In the genomic region with DNA sequence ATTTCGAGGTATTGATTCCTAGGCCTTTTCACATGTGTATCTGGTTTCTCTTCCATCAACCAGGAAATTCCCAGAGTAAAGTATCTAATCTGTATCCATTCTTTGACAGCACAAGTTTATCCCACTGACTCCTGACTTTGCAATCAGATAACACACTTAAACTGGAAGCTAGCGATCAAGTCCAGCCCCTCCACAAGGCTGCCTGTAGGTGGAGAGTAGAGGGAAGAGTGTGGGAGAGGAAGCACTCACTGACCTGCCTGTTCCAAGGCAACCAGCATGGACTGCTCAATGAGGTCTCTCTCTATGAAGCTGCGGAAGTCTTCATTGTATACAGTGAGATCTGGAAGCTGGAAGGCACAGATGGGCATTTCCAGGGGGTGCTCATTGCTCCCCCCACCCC, we compare ENCODE assay signal across 19 cellular contexts. TPM values are rescaled to one million over a fixed set of nuclear protein-coding genes. Genes with fewer than 3 reads are reported as not detected.
A peak's percentile ranks its signal among the peaks of the same experiment; 100 is the strongest.
DNase-seq lines count a peak whose midpoint lies in the region; ATAC-seq, FAIRE-seq and TF ChIP-seq lines count a peak whose summit lies in the region.
"Had no signal": no experiment of that assay in that cellular context is flagged by ENCODE, and none has a peak within 500 bp of the region (broad histone marks: within the 10 kb centered on the region; RNA-seq: fewer than 3 reads in every experiment).

No MANE protein-coding gene starts in this region.

- no peak overlapping the region for H3T11ph ChIP-seq in H9 (ENCODE audit: low read length)

- no peak overlapping the region for H3K14ac ChIP-seq in H9 (ENCODE audit: insufficient read depth, low read length)

- no peak overlapping the region for H3K4ac ChIP-seq in H9 (ENCODE audit: low read depth, low read length)

- in situ Hi-C loops in K562 (cut with MboI): loop anchor here (5.0 kb wide), 1 partner anchor 80 kb away; no protein-coding TSS in a partner anchor

- H3K9me3 Mint-ChIP-seq in H9: no peaks in the 10 kb centered on the region
- H3K9me3 Mint-ChIP-seq in mesothelial cell of epicardium: no peaks in the 10 kb centered on the region
- H3K9me3 Mint-ChIP-seq: CD4-positive, alpha-beta T cell; IgD-negative memory B cell had no signal

- H3K9me3 ChIP-seq in H9 (ENCODE audit: control insufficient read depth, low read depth, low read length): no peaks in the 10 kb centered on the region
- H3K9me3 ChIP-seq in K562 (replicated peaks; ENCODE audit: control insufficient read depth, insufficient read depth, low read depth, low read length): no peaks in the 10 kb centered on the region
- H3K9me3 ChIP-seq in vagina: no peaks in the 10 kb centered on the region
- no peaks in the 10 kb centered on the region for H3K9me3 ChIP-seq in gastroesophageal sphincter

- H3K4me3 Mint-ChIP-seq in H9 (no peak overlapping the region), mesothelial cell of epicardium (no peak overlapping the region)
- H3K4me3 Mint-ChIP-seq: B cell; CD4-positive, alpha-beta T cell; IgD-negative memory B cell had no signal

- no peak for TF ChIP-seq EP300 in K562 (IDR thresholded peaks at IDR 0.05; ENCODE audit: low read length)
- TF ChIP-seq EP300 in gastroesophageal sphincter (IDR thresholded peaks at IDR 0.05): no peak

- H3K36me3 Mint-ChIP-seq in H9 (ENCODE audit: insufficient read depth in 1 of 3, low read depth in 3 of 3): peaks cover 11 to 51% (median 49%) of the 10 kb centered on the region in 3 experiments; a peak in 6 of 7 replicates
- H3K36me3 Mint-ChIP-seq in mesothelial cell of epicardium: peaks cover 43% of the 10 kb centered on the region

- ATAC-seq in K562 (peak; percentile 48; the same call in 1 of the 3 replicates), gastroesophageal sphincter (no peak)
- ATAC-seq: Panc1 had no signal

- H4K20me1 ChIP-seq in H9 (ENCODE audit: control insufficient read depth, insufficient read depth, insufficient read length) (no peaks in the 10 kb centered on the region), K562 (replicated peaks; ENCODE audit: control insufficient read depth, insufficient read depth, low read length) (no peaks in the 10 kb centered on the region)

- POLR2A ChIA-PET in K562 (lab: Yijun Ruan, JAX): interaction anchor here (0.6 to 1.3 kb wide), 4 partner anchors 20 to 288 kb away, joined by 3 read pairs; no protein-coding TSS in a partner anchor

- H3K27ac Mint-ChIP-seq in H9 (peak overlapping the region; percentile 35 to 86 (median 62); a peak in 4 of 7 replicates), mesothelial cell of epicardium (peak overlapping the region; percentile 71)
- H3K27ac Mint-ChIP-seq: B cell; CD4-positive, alpha-beta T cell; IgD-negative memory B cell had no signal

- H3K4me3 ChIP-seq in K562 (no peak overlapping the region), vagina (no peak overlapping the region), gastroesophageal sphincter (no peak overlapping the region)

- no peaks in the 10 kb centered on the region for H3K27me3 Mint-ChIP-seq in H9 (ENCODE audit: low read depth)
- no peaks in the 10 kb centered on the region for H3K27me3 Mint-ChIP-seq in mesothelial cell of epicardium (ENCODE audit: low read depth)
- H3K27me3 Mint-ChIP-seq: B cell; CD4-positive, alpha-beta T cell; IgD-negative memory B cell had no signal

- no peak overlapping the region for H3K23ac ChIP-seq in H9 (ENCODE audit: insufficient read length, low read depth, low read length)

- no peak overlapping the region for H2BK5ac ChIP-seq in H9 (ENCODE audit: insufficient read length, low read length)

- H3K56ac ChIP-seq in H9 (ENCODE audit: insufficient read length, low read depth, low read length): no peak overlapping the region

- peak in 1 of 2 experiments; percentile 14; a peak in 2 of 4 replicates for TF ChIP-seq RAD21 in K562 (CRISPR knock-in tag; conservative IDR thresholded peaks at IDR 0.05 in 1 of 2, IDR thresholded peaks at IDR 0.05 in 1 of 2)

- no peak overlapping the region for H3K18ac ChIP-seq in H9 (ENCODE audit: insufficient read length, low read depth, low read length)

- H3K4me1 ChIP-seq in H9 (ENCODE audit: insufficient read depth, low read length) (no peaks in the 10 kb centered on the region), K562 (replicated peaks in 1 of 2; ENCODE audit: control insufficient read depth in 2 of 2, insufficient read depth in 2 of 2, low read length in 2 of 2) (no peaks in the 10 kb centered on the region), vagina (peaks cover 10% of the 10 kb centered on the region), gastroesophageal sphincter (peaks cover 0 to 26% (median 0%) of the 10 kb centered on the region in 3 donors)

- no peaks in the 10 kb centered on the region for H3K79me1 ChIP-seq in H9 (ENCODE audit: insufficient read depth, low read depth, low read length, poor library complexity, severe bottlenecking)

- no peaks in the 10 kb centered on the region for H3K9me1 ChIP-seq in K562 (ENCODE audit: control insufficient read depth, insufficient read depth, low read length)

- H2BK20ac ChIP-seq in H9 (ENCODE audit: low read depth, low read length, poor library complexity, severe bottlenecking): no peak overlapping the region

- H4K8ac ChIP-seq in H9 (replicated peaks; ENCODE audit: insufficient read length, low read depth, low read length): no peak overlapping the region

- H3K36me3 ChIP-seq in K562 (ENCODE audit: control insufficient read depth, insufficient read depth, low read length) (peaks cover 80% of the 10 kb centered on the region), vagina (peaks cover 0 to 71% of the 10 kb centered on the region in 2 donors), gastroesophageal sphincter (peaks cover 0 to 91% of the 10 kb centered on the region in 2 donors)

- H3K4me1 Mint-ChIP-seq in H9 (no peaks in the 10 kb centered on the region), mesothelial cell of epicardium (no peaks in the 10 kb centered on the region)

- no peak overlapping the region for H4K5ac ChIP-seq in H9 (ENCODE audit: insufficient read length, low read depth, low read length)

- BruUV-seq in K562 (replicated peaks; lab: Mats Ljungman, UMichigan): no TSS peak

- no peak overlapping the region for H2BK15ac ChIP-seq in H9 (ENCODE audit: low read depth, low read length)

- H2BK12ac ChIP-seq in H9 (ENCODE audit: insufficient read length, low read depth, low read length): no peak overlapping the region

- H2AK5ac ChIP-seq in H9 (ENCODE audit: insufficient read length, low read length): no peak overlapping the region

- H3K79me2 ChIP-seq in H9 (ENCODE audit: insufficient read depth, low read length) (no peaks in the 10 kb centered on the region), K562 (ENCODE audit: control insufficient read depth, insufficient read depth, low read length) (no peaks in the 10 kb centered on the region; the same call in 2 of the 3 replicates)

- TF ChIP-seq CTCF in H9 (conservative IDR thresholded peaks at IDR 0.05) (no peak), K562 (IDR thresholded peaks at IDR 0.05 in 2 of 3, conservative IDR thresholded peaks at IDR 0.05 in 1 of 3; ENCODE audit: insufficient read depth in 2 of 3, low read depth in 1 of 3, low read length in 3 of 3) (0 out of 6 replicates have a peak, but pooled peaks of 1 of the 3 experiments have one; percentile 22), mesothelial cell of epicardium (IDR thresholded peaks at IDR 0.05; ENCODE audit: unreplicated experiment) (no peak), vagina (IDR thresholded peaks at IDR 0.05) (no peak), gastroesophageal sphincter (IDR thresholded peaks at IDR 0.05) (no peak)

- H3K4me2 ChIP-seq in H9 (ENCODE audit: insufficient read depth, insufficient read length, low read length) (no peak overlapping the region), K562 (ENCODE audit: insufficient read depth, low read length) (no peak overlapping the region)

- no peak for FAIRE-seq in K562 (lab: Jason Lieb, UNC)
- FAIRE-seq: GM19239 had no signal

- no peak for DNase-seq in H9
- peak in 1 of 4 experiments; percentile 13 for DNase-seq in K562 (ENCODE audit: extremely low read depth in 1 of 4, low spot score in 3 of 4)
- DNase-seq in mesothelial cell of epicardium (ENCODE audit: low spot score in 2 of 2, unreplicated experiment in 2 of 2): no peak
- DNase-seq in vagina (ENCODE audit: extremely low spot score in 2 of 2): no peak
- DNase-seq: ACHN; Calu3; CD4-positive, alpha-beta T cell; DMS53; NCI-H1105; NCI-H1694 treated with DMSO at 0.1 percent for 48 hours; NCI-H2107; NCI-H2227 treated with DMSO at 0.1 percent for 48 hours; NCI-H524 treated with DMSO at 0.1 percent for 48 hours had no signal

- WGBS in H9 (ENCODE audit: extremely low coverage, insufficient read length, low lambda C conversion rate): no CpG with 5 or more reads among the region's 3 CpGs
- WGBS in K562 (ENCODE audit: insufficient coverage, low coverage, missing lambda C conversion rate): 63% methylated on average over 3 of the region's 3 CpGs
- WGBS in gastroesophageal sphincter (ENCODE audit: low coverage in 1 of 2), 2 donors: 75 to 96% methylated on average over 2 of the region's 3 CpGs

- intact Hi-C loops in K562 (cut with micrococcal nuclease) (no loop called here), vagina (cut with DNase I) (loop anchor here (10.0 kb wide), 1 partner anchor 198 kb away; no protein-coding TSS in a partner anchor)

- H2BK120ac ChIP-seq in H9 (ENCODE audit: low read depth, low read length, poor library complexity, severe bottlenecking): no peak overlapping the region

- H3K9ac ChIP-seq in H9 (ENCODE audit: extremely low read depth, insufficient read length, low read length) (no peak overlapping the region), K562 (ENCODE audit: insufficient read depth in 1 of 2, low read depth in 2 of 2, low read length in 2 of 2) (no peak overlapping the region; a peak in 1 of 4 replicates)

- TF ChIP-seq POLR2A in K562 (conservative IDR thresholded peaks at IDR 0.05) (no peak), vagina (IDR thresholded peaks at IDR 0.05) (no peak), gastroesophageal sphincter (IDR thresholded peaks at IDR 0.05) (no peak)

- no peaks in the 10 kb centered on the region for H3K23me2 ChIP-seq in H9 (ENCODE audit: insufficient read length, low read depth, low read length, poor library complexity, severe bottlenecking)

- H3K27me3 ChIP-seq in H9 (ENCODE audit: insufficient read depth, low read length): no peaks in the 10 kb centered on the region
- H3K27me3 ChIP-seq in K562 (ENCODE audit: control insufficient read depth in 2 of 2, insufficient read depth in 2 of 2, low read length in 2 of 2): no peaks in the 10 kb centered on the region
- H3K27me3 ChIP-seq in vagina: no peaks in the 10 kb centered on the region
- no peaks in the 10 kb centered on the region for H3K27me3 ChIP-seq in gastroesophageal sphincter

- no peak overlapping the region for H3K27ac ChIP-seq in H9 (ENCODE audit: insufficient read length, low read depth, low read length)
- no peak overlapping the region for H3K27ac ChIP-seq in K562 (ENCODE audit: extremely low read depth, low read depth, low read length)
- H3K27ac ChIP-seq in vagina: no peak overlapping the region
- no peak overlapping the region for H3K27ac ChIP-seq in gastroesophageal sphincter

- CTCF ChIA-PET in K562 (lab: Yijun Ruan, JAX; ENCODE audit: low intra/inter-chr PET ratio): no interaction called here

- no peak overlapping the region for H4K91ac ChIP-seq in H9 (ENCODE audit: insufficient read length, low read depth, low read length)

- no peak overlapping the region for H2AFZ ChIP-seq in H9 (ENCODE audit: low read length)
- no peak overlapping the region for H2AFZ ChIP-seq in K562 (ENCODE audit: low read depth, low read length)

RNA-seq across cellular contexts. Expression of gene MTMR11, which starts 30.4 kb away (rescaled TPM):
- total RNA-seq in H9 (2021) (3.9 and 4.0 TPM in 2 replicates), K562 (2014; rRNA removed) (0.09 and 0.53 TPM in 2 replicates), K562 (2014; rRNA removed; fragmentation: Illumina TruSeq; extraction: Trizol) (0.38 and 0.51 TPM in 2 replicates), K562 (2015; rRNA removed; fragmentation: Illumina TruSeq; extraction: Trizol) (0.38 and 0.40 TPM in 2 replicates), K562 (2021) (0.56 and 1.3 TPM in 2 replicates), mesothelial cell of epicardium (35.1 to 39.3 TPM (median 37.4 TPM) in 3 replicates), vagina (16.9 TPM), gastroesophageal sphincter (10 to 100 TPM; 10.6 to 20.6 (median 14.4) TPM)
- 9.3 and 16.8 TPM in 2 replicates for total RNA-seq in K562 (2011; cell fraction: chromatin; rRNA removed; ENCODE audit: low replicate concordance)
- 6.4 and 6.7 TPM in 2 replicates for total RNA-seq in K562 (2011; cell fraction: nucleolus; rRNA removed)
- 7.7 and 8.3 TPM in 2 replicates for total RNA-seq in K562 (2011; cell fraction: nucleoplasm; rRNA removed)
- polyA plus RNA-seq in K562 (2011; rRNA removed) (1.6 and 1.8 TPM in 2 replicates), K562 (2014; fragmentation: Illumina TruSeq; extraction: Trizol) (0.73 and 0.76 TPM in 2 replicates), K562 (2014; fragmentation: Nextera tagmentation; extraction: Ambion mirVana) (under 1 TPM; 0.34 to 0.45 TPM), K562 (2014; rRNA removed) (0.60 and 1.0 TPM in 2 replicates)
- polyA plus RNA-seq in K562 (2011; cell fraction: cytosol; rRNA removed): 1.3 and 2.3 TPM in 2 replicates
- 12.2 and 13.9 TPM in 2 replicates for polyA plus RNA-seq in K562 (2011; cell fraction: nucleus; rRNA removed)
- polyA plus RNA-seq in K562 (2012): 0.74 and 1.2 TPM in 2 replicates
- 0.96 and 1.8 TPM in 2 replicates for polyA minus RNA-seq in K562 (2011; rRNA and poly(A)+ RNA removed)
- 1.1 TPM in 1 of 2 replicates, not detected in the other for polyA minus RNA-seq in K562 (2011; cell fraction: cytosol; rRNA and poly(A)+ RNA removed)
- 3.4 and 3.6 TPM in 2 replicates for polyA minus RNA-seq in K562 (2011; cell fraction: nucleus; rRNA and poly(A)+ RNA removed)
- total RNA-seq: B cell had no signal
- polyA plus RNA-seq: IgD-negative memory B cell had no signal

RNA-seq across cellular contexts. Expression of gene SF3B4, which starts 39.4 kb away (rescaled TPM):
- total RNA-seq in H9 (2021): 123 and 127 TPM in 2 replicates
- 36.8 and 50.0 TPM in 2 replicates for total RNA-seq in K562 (2011; cell fraction: chromatin; rRNA removed; ENCODE audit: low replicate concordance)
- 22.8 and 30.1 TPM in 2 replicates for total RNA-seq in K562 (2011; cell fraction: nucleolus; rRNA removed)
- total RNA-seq in K562 (2011; cell fraction: nucleoplasm; rRNA removed): 21.9 and 22.2 TPM in 2 replicates
- total RNA-seq in K562 (2014; rRNA removed): 11.0 and 13.0 TPM in 2 replicates
- total RNA-seq in K562 (2014; rRNA removed; fragmentation: Illumina TruSeq; extraction: Trizol): 28.2 and 28.4 TPM in 2 replicates
- 30.0 and 31.3 TPM in 2 replicates for total RNA-seq in K562 (2015; rRNA removed; fragmentation: Illumina TruSeq; extraction: Trizol)
- total RNA-seq in K562 (2021): 78.5 and 87.1 TPM in 2 replicates
- 18.1 and 33.3 TPM in 2 replicates for polyA plus RNA-seq in K562 (2011; rRNA removed)
- polyA plus RNA-seq in K562 (2011; cell fraction: cytosol; rRNA removed): 20.3 and 35.8 TPM in 2 replicates
- polyA plus RNA-seq in K562 (2011; cell fraction: nucleus; rRNA removed): 21.9 and 25.6 TPM in 2 replicates
- 62.3 and 73.0 TPM in 2 replicates for polyA plus RNA-seq in K562 (2012)
- polyA plus RNA-seq in K562 (2014; fragmentation: Illumina TruSeq; extraction: Trizol): 88.0 and 101 TPM in 2 replicates
- polyA plus RNA-seq in K562 (2014; fragmentation: Nextera tagmentation; extraction: Ambion mirVana): 1 to 10 TPM; 3.0 to 8.3 TPM
- polyA plus RNA-seq in K562 (2014; rRNA removed): 22.8 and 26.1 TPM in 2 replicates
- 25.2 and 30.7 TPM in 2 replicates for polyA minus RNA-seq in K562 (2011; rRNA and poly(A)+ RNA removed)
- polyA minus RNA-seq in K562 (2011; cell fraction: cytosol; rRNA and poly(A)+ RNA removed): 22.9 and 35.8 TPM in 2 replicates
- 15.2 and 21.9 TPM in 2 replicates for polyA minus RNA-seq in K562 (2011; cell fraction: nucleus; rRNA and poly(A)+ RNA removed)
- total RNA-seq in mesothelial cell of epicardium: 68.7 to 72.8 TPM (median 69.2 TPM) in 3 replicates
- total RNA-seq in vagina: 21.6 TPM
- total RNA-seq in gastroesophageal sphincter: 10 to 100 TPM in 3 of 4 donors, 1 to 10 TPM in 1; 9.7 to 17.9 (median 14.0) TPM

RNA-seq across cellular contexts. Expression of gene OTUD7B, which starts 43.5 kb away (rescaled TPM):
- total RNA-seq in H9 (2021) (22.5 and 23.5 TPM in 2 replicates), K562 (2014; rRNA removed) (6.7 and 6.9 TPM in 2 replicates), K562 (2014; rRNA removed; fragmentation: Illumina TruSeq; extraction: Trizol) (8.4 and 9.4 TPM in 2 replicates), K562 (2015; rRNA removed; fragmentation: Illumina TruSeq; extraction: Trizol) (8.6 and 8.7 TPM in 2 replicates), K562 (2021) (16.4 and 18.8 TPM in 2 replicates), mesothelial cell of epicardium (48.5 to 50.7 TPM (median 48.9 TPM) in 3 replicates), vagina (14.5 TPM), gastroesophageal sphincter (10 to 100 TPM; 34.1 to 49.6 (median 42.3) TPM)
- total RNA-seq in K562 (2011; cell fraction: chromatin; rRNA removed; ENCODE audit: low replicate concordance): 29.4 and 37.7 TPM in 2 replicates
- total RNA-seq in K562 (2011; cell fraction: nucleolus; rRNA removed): 12.2 and 14.3 TPM in 2 replicates
- total RNA-seq in K562 (2011; cell fraction: nucleoplasm; rRNA removed): 18.5 and 30.5 TPM in 2 replicates
- polyA plus RNA-seq in K562 (2011; rRNA removed) (6.7 and 7.4 TPM in 2 replicates), K562 (2014; fragmentation: Illumina TruSeq; extraction: Trizol) (8.9 and 10.9 TPM in 2 replicates), K562 (2014; fragmentation: Nextera tagmentation; extraction: Ambion mirVana) (under 1 TPM; 0.96 TPM), K562 (2014; rRNA removed) (4.5 and 5.5 TPM in 2 replicates)
- polyA plus RNA-seq in K562 (2011; cell fraction: cytosol; rRNA removed): 4.1 and 4.9 TPM in 2 replicates
- 6.1 and 9.4 TPM in 2 replicates for polyA plus RNA-seq in K562 (2011; cell fraction: nucleus; rRNA removed)
- polyA plus RNA-seq in K562 (2012): 6.3 and 8.0 TPM in 2 replicates
- polyA minus RNA-seq in K562 (2011; rRNA and poly(A)+ RNA removed): 18.5 and 19.5 TPM in 2 replicates
- 5.2 and 7.5 TPM in 2 replicates for polyA minus RNA-seq in K562 (2011; cell fraction: cytosol; rRNA and poly(A)+ RNA removed)
- polyA minus RNA-seq in K562 (2011; cell fraction: nucleus; rRNA and poly(A)+ RNA removed): 6.2 and 12.7 TPM in 2 replicates

RNA-seq across cellular contexts. Expression of gene SV2A, which starts 49.4 kb away (rescaled TPM):
- total RNA-seq in H9 (2021) (42.4 and 44.4 TPM in 2 replicates), K562 (2014; rRNA removed) (0.08 and 0.09 TPM in 2 replicates), K562 (2014; rRNA removed; fragmentation: Illumina TruSeq; extraction: Trizol) (0.06 and 0.11 TPM in 2 replicates), K562 (2015; rRNA removed; fragmentation: Illumina TruSeq; extraction: Trizol) (0.04 and 0.07 TPM in 2 replicates), K562 (2021) (0.20 and 0.22 TPM in 2 replicates), mesothelial cell of epicardium (19.1 to 20.3 TPM (median 19.6 TPM) in 3 replicates), vagina (7.6 TPM), gastroesophageal sphincter (1 to 10 TPM; 6.2 to 9.2 (median 7.1) TPM)
- total RNA-seq in K562 (2011; cell fraction: chromatin; rRNA removed; ENCODE audit: low replicate concordance): 0.56 and 0.58 TPM in 2 replicates
- 0.33 and 0.53 TPM in 2 replicates for total RNA-seq in K562 (2011; cell fraction: nucleolus; rRNA removed)
- 0.46 and 0.51 TPM in 2 replicates for total RNA-seq in K562 (2011; cell fraction: nucleoplasm; rRNA removed)
- polyA plus RNA-seq in K562 (2011; rRNA removed) (0.12 and 0.14 TPM in 2 replicates), K562 (2014; fragmentation: Illumina TruSeq; extraction: Trizol) (0.10 and 0.30 TPM in 2 replicates), K562 (2014; fragmentation: Nextera tagmentation; extraction: Ambion mirVana) (under 1 TPM in 1 of 2 experiments, not detected in 1; 0.10 TPM), K562 (2014; rRNA removed) (0.16 and 0.20 TPM in 2 replicates)
- polyA plus RNA-seq in K562 (2011; cell fraction: cytosol; rRNA removed): 0.12 and 0.25 TPM in 2 replicates
- 0.31 TPM in 2 replicates for polyA plus RNA-seq in K562 (2011; cell fraction: nucleus; rRNA removed)
- polyA plus RNA-seq in K562 (2012): 0.18 and 0.30 TPM in 2 replicates
- polyA minus RNA-seq in K562 (2011; rRNA and poly(A)+ RNA removed): 0.07 and 0.15 TPM in 2 replicates
- not detected in 2 replicates for polyA minus RNA-seq in K562 (2011; cell fraction: cytosol; rRNA and poly(A)+ RNA removed)
- 0.11 and 0.13 TPM in 2 replicates for polyA minus RNA-seq in K562 (2011; cell fraction: nucleus; rRNA and poly(A)+ RNA removed)
- total RNA-seq: HT-29 had no signal
